Comparison of ENCODE assay signal across 9 cellular contexts in the genomic region with DNA sequence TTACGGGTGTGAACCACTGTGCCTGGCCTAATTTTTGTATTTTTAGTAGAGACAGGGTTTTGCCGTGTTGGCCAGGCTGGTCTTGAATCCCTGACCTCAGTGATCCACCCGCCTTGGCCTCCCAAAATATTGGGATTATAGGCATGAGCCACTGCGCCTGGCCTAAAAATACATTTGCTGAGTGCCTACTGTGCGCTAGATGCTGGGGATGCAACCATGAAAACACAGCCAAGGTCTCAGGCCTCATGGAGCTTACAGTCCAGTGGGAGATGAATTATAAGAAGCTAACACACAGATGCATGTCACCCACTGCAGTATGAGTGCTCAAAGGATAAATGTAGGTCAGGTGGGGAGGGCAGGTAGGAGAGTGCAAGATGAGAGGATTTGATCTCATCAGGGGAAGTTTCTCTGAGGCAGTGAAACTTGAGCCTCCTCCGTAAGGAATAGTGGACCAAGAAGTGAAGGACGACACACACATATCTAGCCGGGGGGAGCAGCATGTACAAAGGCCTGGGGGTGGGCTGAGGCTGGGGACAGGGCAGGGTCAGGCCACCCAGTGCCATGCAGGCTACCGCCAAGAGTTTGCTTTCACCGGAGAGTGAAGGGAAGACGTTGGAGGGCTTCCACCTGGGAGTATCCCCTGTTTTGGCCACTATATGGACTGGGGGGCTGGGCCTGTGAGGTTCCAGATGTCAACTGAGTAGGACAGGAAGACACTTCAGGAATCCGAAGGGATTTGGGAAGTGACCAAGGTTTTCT. TPM values are rescaled to one million over a fixed set of nuclear protein-coding genes. Genes with fewer than 3 reads are reported as not detected.
DNase-seq lines count a peak whose midpoint lies in the region; ATAC-seq and TF ChIP-seq lines count a peak whose summit lies in the region.
"Had no signal": no experiment of that assay in that cellular context is flagged by ENCODE, and none has a peak within 500 bp of the region (broad histone marks: within the 10 kb centered on the region; RNA-seq: fewer than 3 reads in every experiment).

No MANE protein-coding gene starts in this region.

- 0 out of 2 replicates have a peak, but pooled peaks cover 3% of the 10 kb centered on the region for H4K20me1 ChIP-seq in IMR-90 (ENCODE audit: insufficient read depth, low read length)

- H3K23ac ChIP-seq in IMR-90 (ENCODE audit: low read depth, low read length), result no peak overlapping the region

- peak overlapping the region; percentile 5 for H3K4me3 Mint-ChIP-seq in activated CD4-positive, alpha-beta memory T cell treated with anti-CD3 and anti-CD28 coated beads, Interleukin-2, amount 10 ng/mL, durations not matched to agents 7 days and 5 days
- H3K4me3 Mint-ChIP-seq in stimulated activated naive B cell treated with anti-CD40 and anti-IgM and Interleukin-4, amounts not matched to agents 10 μg/mL and 1 μg/mL and 100 μg/mL, for 72 hours, result peak overlapping the region; percentile 18 to 67

- no peak overlapping the region for H3K18ac ChIP-seq in IMR-90 (ENCODE audit: low read depth, low read length)

- H3K27ac Mint-ChIP-seq in activated CD4-positive, alpha-beta memory T cell treated with anti-CD3 and anti-CD28 coated beads, Interleukin-2, amount 10 ng/mL, durations not matched to agents 7 days and 5 days, result peak overlapping the region; percentile 82
- peak overlapping the region; percentile 75 for H3K27ac Mint-ChIP-seq in stimulated activated naive B cell treated with anti-CD40 and anti-IgM and Interleukin-4, amounts not matched to agents 10 μg/mL and 1 μg/mL and 100 μg/mL, for 72 hours

- H3K9me3 Mint-ChIP-seq in activated CD4-positive, alpha-beta memory T cell treated with anti-CD3 and anti-CD28 coated beads, Interleukin-2, amount 10 ng/mL, durations not matched to agents 7 days and 5 days, result no peaks in the 10 kb centered on the region
- no peaks in the 10 kb centered on the region for H3K9me3 Mint-ChIP-seq in stimulated activated naive B cell treated with anti-CD40 and anti-IgM and Interleukin-4, amounts not matched to agents 10 μg/mL and 1 μg/mL and 100 μg/mL, for 72 hours

- peaks cover 27% of the 10 kb centered on the region for H3K4me1 ChIP-seq in IMR-90 (ENCODE audit: control insufficient read depth, insufficient read depth, low read length)
- H3K4me1 ChIP-seq in foreskin keratinocyte, result peaks cover 50% of the 10 kb centered on the region

- TF ChIP-seq POLR2A in IMR-90 (IDR thresholded peaks at IDR 0.05; ENCODE audit: low read depth, low read length), result no peak

- no peak overlapping the region for H3K56ac ChIP-seq in IMR-90 (ENCODE audit: extremely low read depth, insufficient read depth, low read length)

- no peak overlapping the region for H3K4me3 ChIP-seq in IMR-90 (ENCODE audit: insufficient read depth, low read depth, low read length)

- H3K27me3 ChIP-seq in IMR-90 (ENCODE audit: control insufficient read depth, insufficient read depth, low read length), result no peaks in the 10 kb centered on the region
- H3K27me3 ChIP-seq in foreskin keratinocyte, result no peaks in the 10 kb centered on the region

- CTCF ChIA-PET in IMR-90 (lab: Yijun Ruan, JAX), result no interaction called here
- CTCF ChIA-PET in activated CD4-positive, alpha-beta memory T cell treated with anti-CD3 and anti-CD28 coated beads, Interleukin-2, amount 10 ng/mL, durations not matched to agents 7 days and 5 days (lab: Charles Lee), result interaction anchor here (1.0 to 1.1 kb wide), 2 partner anchors 10 to 75 kb away, joined by 3 to 4 read pairs; no protein-coding TSS in a partner anchor

- H4K5ac ChIP-seq in IMR-90 (ENCODE audit: low read depth, low read length), result no peak overlapping the region

- BruUV-seq in IMR-90 (replicated peaks; lab: Mats Ljungman, UMichigan), result no TSS peak

- peak overlapping the region in 1 of 2 experiments; percentile 13; a peak in 1 of 4 replicates for H4K8ac ChIP-seq in IMR-90 (ENCODE audit: low read depth in 2 of 2, low read length in 2 of 2)

- H3K9me1 ChIP-seq in IMR-90 (ENCODE audit: insufficient read depth, low read length), result peaks cover 30% of the 10 kb centered on the region

- POLR2A ChIA-PET in IMR-90 (lab: Charles Lee; ENCODE audit: unreplicated experiment), result no interaction called here
- POLR2A ChIA-PET in activated CD4-positive, alpha-beta memory T cell treated with anti-CD3 and anti-CD28 coated beads, Interleukin-2, amount 10 ng/mL, durations not matched to agents 7 days and 5 days (lab: Charles Lee), result interaction anchor here (1.3 to 7.0 kb wide), 3 partner anchors 10 to 32 kb away, joined by 5 to 71 read pairs (median 18); no protein-coding TSS in a partner anchor

- H4K91ac ChIP-seq in IMR-90 (ENCODE audit: insufficient read depth, low read depth, low read length), result 0 out of 2 replicates have a peak overlapping the region, but pooled peaks have one; percentile 32

- H2BK5ac ChIP-seq in IMR-90 (ENCODE audit: low read depth, low read length, poor library complexity, severe bottlenecking), result no peak overlapping the region

- H2BK20ac ChIP-seq in IMR-90 (ENCODE audit: low read depth, low read length), result peak overlapping the region; percentile 57

- intact Hi-C loops in IMR-90 (cut with micrococcal nuclease), result no loop called here

- 91% methylated on average over 4 of the region's 12 CpGs; no CpG with 5 or more reads in 1 of the 2 experiments for WGBS in IMR-90 (ENCODE audit: extremely low coverage in 2 of 2, insufficient read length in 1 of 2), 2 experiments

- no peak overlapping the region for H3K4me2 ChIP-seq in IMR-90 (ENCODE audit: low read depth, low read length)

- H3K14ac ChIP-seq in IMR-90 (replicated peaks; ENCODE audit: low read depth, low read length), result peak overlapping the region; percentile 41

- no peak for ATAC-seq in IMR-90 (ENCODE audit: low read depth)
- no peak for ATAC-seq in foreskin keratinocyte
- no peak for ATAC-seq in stimulated activated naive B cell treated with anti-CD40 and anti-IgM and Interleukin-4, amounts not matched to agents 10 μg/mL and 1 μg/mL and 100 μg/mL, for 72 hours (replicated peaks)
- ATAC-seq in HG02840 (IDR thresholded peaks at IDR 0.05; ENCODE audit: low FRiP score, unreplicated experiment), result no peak

- H2BK120ac ChIP-seq in IMR-90 (ENCODE audit: low read depth, low read length), result peak overlapping the region; percentile 35

- TF ChIP-seq CTCF in IMR-90 (conservative IDR thresholded peaks at IDR 0.05; ENCODE audit: low read depth, low read length) (no peak), foreskin keratinocyte (conservative IDR thresholded peaks at IDR 0.05) (no peak)

- no peak overlapping the region for H3K27ac ChIP-seq in IMR-90 (ENCODE audit: insufficient read depth, low read length)
- peak overlapping the region; percentile 98 for H3K27ac ChIP-seq in foreskin keratinocyte

- H3K9ac ChIP-seq in IMR-90 (ENCODE audit: low read depth, low read length), result no peak overlapping the region

- peak overlapping the region; percentile 87 for H2AK5ac ChIP-seq in IMR-90 (ENCODE audit: low read depth, low read length)

- DNase-seq in IMR-90 (no peak), foreskin keratinocyte (no peak), DMS153 (lab: John Stamatoyannopoulos, UW) (no peak), hepatic stellate cell (ENCODE audit: low spot score) (no peak)
- DNase-seq in activated CD4-positive, alpha-beta memory T cell treated with anti-CD3 and anti-CD28 coated beads, Interleukin-2, amount 10 ng/mL, durations not matched to agents 7 days and 5 days, result no peak
- DNase-seq in stimulated activated naive B cell treated with anti-CD40 and anti-IgM and Interleukin-4, amounts not matched to agents 10 μg/mL and 1 μg/mL and 100 μg/mL, for 72 hours, result no peak
- DNase-seq: Karpas-422, NCI-H524 treated with DMSO at 0.1 percent for 48 hours had no signal

- H3K27me3 Mint-ChIP-seq in activated CD4-positive, alpha-beta memory T cell treated with anti-CD3 and anti-CD28 coated beads, Interleukin-2, amount 10 ng/mL, durations not matched to agents 7 days and 5 days, result no peaks in the 10 kb centered on the region
- no peaks in the 10 kb centered on the region for H3K27me3 Mint-ChIP-seq in stimulated activated naive B cell treated with anti-CD40 and anti-IgM and Interleukin-4, amounts not matched to agents 10 μg/mL and 1 μg/mL and 100 μg/mL, for 72 hours

- peaks cover 80% of the 10 kb centered on the region for H3K4me1 Mint-ChIP-seq in activated CD4-positive, alpha-beta memory T cell treated with anti-CD3 and anti-CD28 coated beads, Interleukin-2, amount 10 ng/mL, durations not matched to agents 7 days and 5 days
- H3K4me1 Mint-ChIP-seq in stimulated activated naive B cell treated with anti-CD40 and anti-IgM and Interleukin-4, amounts not matched to agents 10 μg/mL and 1 μg/mL and 100 μg/mL, for 72 hours, result peaks cover 59 to 83% of the 10 kb centered on the region in 2 donors

- no peak for TF ChIP-seq RAD21 in IMR-90 (IDR thresholded peaks at IDR 0.05; ENCODE audit: low read length)

- peaks cover 15% of the 10 kb centered on the region for H3K36me3 Mint-ChIP-seq in activated CD4-positive, alpha-beta memory T cell treated with anti-CD3 and anti-CD28 coated beads, Interleukin-2, amount 10 ng/mL, durations not matched to agents 7 days and 5 days (ENCODE audit: low read depth)
- peaks cover 6 to 15% of the 10 kb centered on the region in 2 donors for H3K36me3 Mint-ChIP-seq in stimulated activated naive B cell treated with anti-CD40 and anti-IgM and Interleukin-4, amounts not matched to agents 10 μg/mL and 1 μg/mL and 100 μg/mL, for 72 hours

- H2AFZ ChIP-seq in IMR-90 (replicated peaks; ENCODE audit: low read length, poor library complexity), result no peak overlapping the region

- no peaks in the 10 kb centered on the region for H3K9me3 ChIP-seq in IMR-90 (ENCODE audit: control insufficient read depth, insufficient read depth, low read length)

- in situ Hi-C loops in IMR-90 (cut with MboI; ENCODE audit: low sequenced_read_pairs), result no loop called here

- H3K4ac ChIP-seq in IMR-90 (ENCODE audit: low read depth, low read length), result peak overlapping the region; percentile 81

- peaks cover 5 to 45% of the 10 kb centered on the region in 2 experiments for H3K79me1 ChIP-seq in IMR-90 (ENCODE audit: low read depth in 1 of 2, low read length in 2 of 2)

- peak overlapping the region; percentile 52 for H2AK9ac ChIP-seq in IMR-90 (replicated peaks; ENCODE audit: low read depth, low read length, poor library complexity)

- dilution Hi-C loops in IMR-90 (cut with HindIII; ENCODE audit: low sequenced_read_pairs, unreplicated experiment), result no loop called here

- no peak overlapping the region; the same call in 2 of the 3 replicates for H2BK15ac ChIP-seq in IMR-90 (ENCODE audit: low read depth, low read length)

- peaks cover under 1% of the 10 kb centered on the region; the same call in 1 of the 2 replicates for H3K36me3 ChIP-seq in IMR-90 (ENCODE audit: control insufficient read depth, insufficient read depth, low read length)

RNA-seq across cellular contexts. Expression of a gene that starts 24.3 kb away (rescaled TPM):
- total RNA-seq in IMR-90 (2012; rRNA removed) (8.1 and 8.6 TPM in 2 replicates), foreskin keratinocyte (5.6 and 7.1 TPM in 2 replicates)
- polyA plus RNA-seq in IMR-90 (2012; rRNA removed) (6.9 and 7.8 TPM in 2 replicates), foreskin keratinocyte (2.8 and 3.4 TPM in 2 replicates)
- 5.1 and 6.1 TPM in 2 replicates for polyA plus RNA-seq in IMR-90 (2012; cell fraction: cytosol; rRNA removed)
- polyA plus RNA-seq in IMR-90 (2012; cell fraction: nucleus; rRNA removed; ENCODE audit: low replicate concordance), result 4.2 and 6.2 TPM in 2 replicates
- 1 to 10 TPM; 5.1 to 5.2 TPM for total RNA-seq in activated CD4-positive, alpha-beta memory T cell treated with anti-CD3 and anti-CD28 coated beads, Interleukin-2, amount 10 ng/mL, durations not matched to agents 7 days and 5 days

RNA-seq across cellular contexts. Expression of a gene that starts 47.4 kb away (rescaled TPM):
- total RNA-seq in IMR-90 (2012; rRNA removed), result 11.8 and 19.2 TPM in 2 replicates
- polyA plus RNA-seq in IMR-90 (2012; rRNA removed), result 8.9 and 11.7 TPM in 2 replicates
- polyA plus RNA-seq in IMR-90 (2012; cell fraction: cytosol; rRNA removed), result 4.9 and 7.9 TPM in 2 replicates
- 6.8 and 15.4 TPM in 2 replicates for polyA plus RNA-seq in IMR-90 (2012; cell fraction: nucleus; rRNA removed; ENCODE audit: low replicate concordance)
- 10 to 100 TPM; 68.5 to 73.2 TPM for total RNA-seq in activated CD4-positive, alpha-beta memory T cell treated with anti-CD3 and anti-CD28 coated beads, Interleukin-2, amount 10 ng/mL, durations not matched to agents 7 days and 5 days
- total RNA-seq in foreskin keratinocyte, result 32.4 and 34.2 TPM in 2 replicates
- 8.7 and 10.7 TPM in 2 replicates for polyA plus RNA-seq in foreskin keratinocyte

RNA-seq across cellular contexts. Expression of a gene that starts 59.3 kb away (rescaled TPM):
- total RNA-seq in IMR-90 (2012; rRNA removed) (7.8 and 9.0 TPM in 2 replicates), foreskin keratinocyte (25.7 and 27.4 TPM in 2 replicates)
- polyA plus RNA-seq in IMR-90 (2012; rRNA removed) (15.0 and 18.8 TPM in 2 replicates), foreskin keratinocyte (19.1 and 20.6 TPM in 2 replicates)
- polyA plus RNA-seq in IMR-90 (2012; cell fraction: cytosol; rRNA removed), result 9.1 and 10.1 TPM in 2 replicates
- polyA plus RNA-seq in IMR-90 (2012; cell fraction: nucleus; rRNA removed; ENCODE audit: low replicate concordance), result 11.1 and 22.6 TPM in 2 replicates
- 10 to 100 TPM; 57.1 to 59.5 TPM for total RNA-seq in activated CD4-positive, alpha-beta memory T cell treated with anti-CD3 and anti-CD28 coated beads, Interleukin-2, amount 10 ng/mL, durations not matched to agents 7 days and 5 days
